8 cellular contexts compared by ENCODE assay signal in the genomic region with DNA sequence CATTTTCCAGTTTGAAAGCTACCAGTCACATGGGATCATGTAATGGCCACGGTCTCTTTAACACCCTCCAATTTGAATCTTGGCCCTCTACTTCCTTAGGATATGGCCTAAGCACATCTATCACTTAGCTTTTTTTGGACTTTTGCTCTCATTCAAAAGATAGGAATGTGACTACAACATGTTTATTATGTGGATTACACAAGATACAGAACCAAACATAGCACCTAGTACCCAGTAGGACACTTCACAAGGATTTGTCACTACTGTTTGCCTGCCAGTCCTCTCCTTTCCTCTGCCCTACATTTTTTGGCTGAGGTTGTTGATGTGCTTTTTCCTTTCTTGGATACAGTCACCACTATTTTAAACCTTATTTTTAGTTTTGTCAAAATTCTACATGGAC.
DNase-seq lines count a peak whose midpoint lies in the region; ATAC-seq and TF ChIP-seq lines count a peak whose summit lies in the region.
"Not testable (repeated sequence)": the region's sequence is repeated elsewhere in the genome, so short reads cannot be mapped to it uniquely, and the experiment has no call there.

No MANE protein-coding gene starts in this region.

- not testable (repeated sequence) for H3K4me3 ChIP-seq in choroid plexus epithelial cell (ENCODE audit: low read depth, low read length); left lung; subcutaneous abdominal adipose tissue (ENCODE audit: low read depth in 1 of 5, low read length in 5 of 5)

- not testable (repeated sequence) for H3K27me3 ChIP-seq in left lung; subcutaneous abdominal adipose tissue (ENCODE audit: control insufficient read depth in 5 of 5, insufficient read depth in 4 of 5, low read length in 5 of 5)

- H3K36me3 ChIP-seq in left lung; subcutaneous abdominal adipose tissue (ENCODE audit: control insufficient read depth in 5 of 5, insufficient read depth in 5 of 5, low read length in 5 of 5): not testable (repeated sequence)

- TF ChIP-seq CTCF in choroid plexus epithelial cell (conservative IDR thresholded peaks at IDR 0.05; ENCODE audit: low read depth, low read length); left lung (IDR thresholded peaks at IDR 0.05): not testable (repeated sequence)

- not testable (repeated sequence) for H3K9me3 Mint-ChIP-seq in activated naive CD8-positive, alpha-beta T cell (ENCODE audit: low read depth); memory B cell

- not testable (repeated sequence) for H3K9me3 ChIP-seq in left lung; subcutaneous abdominal adipose tissue (ENCODE audit: control insufficient read depth in 5 of 5, low read length in 5 of 5)

- not testable (repeated sequence) for H3K4me1 ChIP-seq in left lung
- peaks cover 0 to 13% (median 5%) of the 10 kb centered on the region in 5 donors for H3K4me1 ChIP-seq in subcutaneous abdominal adipose tissue (ENCODE audit: control insufficient read depth in 5 of 5, insufficient read depth in 5 of 5, low read length in 5 of 5)

- not testable (repeated sequence) for H3K4me3 Mint-ChIP-seq in activated naive CD8-positive, alpha-beta T cell; memory B cell

- peak overlapping the region in 1 of 5 donors; percentile 78 for H3K9ac ChIP-seq in subcutaneous abdominal adipose tissue (ENCODE audit: low read length in 5 of 5)

- H3K27me3 Mint-ChIP-seq in activated naive CD8-positive, alpha-beta T cell; memory B cell: not testable (repeated sequence)

- not testable (repeated sequence) for H3K4me1 Mint-ChIP-seq in activated naive CD8-positive, alpha-beta T cell (ENCODE audit: low read depth); memory B cell

- H3K27ac ChIP-seq in left lung, result not testable (repeated sequence)
- peak overlapping the region; percentile 94 for H3K27ac ChIP-seq in subcutaneous abdominal adipose tissue (ENCODE audit: low read depth, low read length)

- H3K27ac Mint-ChIP-seq in activated naive CD8-positive, alpha-beta T cell, result peak overlapping the region; percentile 11
- peak overlapping the region; percentile 47 for H3K27ac Mint-ChIP-seq in memory B cell

- intact Hi-C loops in Right ventricle myocardium inferior (cut with DNase I); left ventricle myocardium superior (cut with micrococcal nuclease); left lung (cut with DNase I): not testable (repeated sequence)

- peaks cover 14% of the 10 kb centered on the region for H3K36me3 Mint-ChIP-seq in activated naive CD8-positive, alpha-beta T cell
- peaks cover 19% of the 10 kb centered on the region for H3K36me3 Mint-ChIP-seq in memory B cell

- ATAC-seq in Right ventricle myocardium inferior (peak; percentile 45), left ventricle myocardium superior (peak; percentile 77), left lung (peak; percentile 72)
- not testable (repeated sequence) for ATAC-seq in memory B cell (ENCODE audit: low read depth)

- DNase-seq in EH (ENCODE audit: low read depth), result peak; percentile 32
- DNase-seq in choroid plexus epithelial cell (ENCODE audit: low read depth), result peak; percentile 4
- not testable (repeated sequence) for DNase-seq in Right ventricle myocardium inferior (ENCODE audit: missing footprints); left ventricle myocardium superior; left lung; memory B cell (ENCODE audit: low spot score in 2 of 2)
